In genomic region chr6:135047324-135047723, GRCh38 we compare ENCODE assay signal across 26 cellular contexts. TPM values are rescaled to one million over a fixed set of nuclear protein-coding genes. Genes with fewer than 3 reads are reported as not detected.
DNase-seq lines count a peak whose midpoint lies in the region; ATAC-seq and TF ChIP-seq lines count a peak whose summit lies in the region.
"Had no signal": no experiment of that assay in that cellular context is flagged by ENCODE, and none has a peak within 500 bp of the region (broad histone marks: within the 10 kb centered on the region; RNA-seq: fewer than 3 reads in every experiment).

No MANE protein-coding gene starts in this region.

- POLR2A ChIA-PET in CD4-positive, alpha-beta memory T cell (lab: Charles Lee; ENCODE audit: partially characterized antibody), result no interaction called here
- POLR2A ChIA-PET in activated CD8-positive, alpha-beta T cell treated with anti-CD3 and anti-CD28 coated beads, Interleukin-2, amount 10 ng/mL, durations not matched to agents 7 days and 5 days (lab: Charles Lee), result interaction anchor here (0.8 to 1.7 kb wide), 2 partner anchors 39 to 141 kb away, joined by 3 to 5 read pairs; no protein-coding TSS in a partner anchor

- H3K27ac ChIP-seq in CD4-positive, alpha-beta memory T cell (ENCODE audit: low read depth, low read length), result no peak overlapping the region
- H3K27ac ChIP-seq: dorsolateral prefrontal cortex, left ventricle myocardium inferior, Peyer's patch, transverse colon had no signal

- peak overlapping the region; percentile 11 for H3K27ac Mint-ChIP-seq in T-helper 2 cell treated with Interferon-gamma antibody and Interleukin-4, amounts not matched to agents 5 μg/mL and 100 μg/mL, for 36 hours
- peak overlapping the region in 5 of 7 donors; percentile 0 to 76 (median 63) for H3K27ac Mint-ChIP-seq in CD4-positive, alpha-beta memory T cell
- H3K27ac Mint-ChIP-seq in activated CD8-positive, alpha-beta T cell treated with anti-CD3 and anti-CD28 coated beads, Interleukin-2, amount 10 ng/mL, durations not matched to agents 7 days and 5 days, result no peak overlapping the region
- peak overlapping the region; percentile 77 for H3K27ac Mint-ChIP-seq in progenitor cell of endocrine pancreas
- H3K27ac Mint-ChIP-seq: activated naive CD4-positive, alpha-beta T cell treated with anti-CD3 and anti-CD28 coated beads, Interleukin-2, amount 10 ng/mL, durations not matched to agents 7 days and 5 days had no signal

- no peaks in the 10 kb centered on the region for H3K27me3 ChIP-seq in CD4-positive, alpha-beta memory T cell (ENCODE audit: insufficient read depth, low read length)
- H3K27me3 ChIP-seq: dorsolateral prefrontal cortex, Peyer's patch, transverse colon had no signal

- peaks cover 43% of the 10 kb centered on the region for H3K36me3 Mint-ChIP-seq in T-helper 2 cell treated with Interferon-gamma antibody and Interleukin-4, amounts not matched to agents 5 μg/mL and 100 μg/mL, for 36 hours (ENCODE audit: low read depth)
- peaks cover 29 to 37% of the 10 kb centered on the region in 2 donors for H3K36me3 Mint-ChIP-seq in CD4-positive, alpha-beta memory T cell
- peaks cover 41% of the 10 kb centered on the region for H3K36me3 Mint-ChIP-seq in activated CD8-positive, alpha-beta T cell treated with anti-CD3 and anti-CD28 coated beads, Interleukin-2, amount 10 ng/mL, durations not matched to agents 7 days and 5 days (ENCODE audit: low read depth)
- H3K36me3 Mint-ChIP-seq in progenitor cell of endocrine pancreas (ENCODE audit: insufficient read depth), result peaks cover 6% of the 10 kb centered on the region

- ATAC-seq in activated CD8-positive, alpha-beta T cell treated with anti-CD3 and anti-CD28 coated beads, Interleukin-2, amount 10 ng/mL, durations not matched to agents 7 days and 5 days, result peak; percentile 33
- ATAC-seq: sciatic nerve had no signal

- no peak for DNase-seq in T-helper 2 cell treated with Interferon-gamma antibody and Interleukin-4, amounts not matched to agents 5 μg/mL and 100 μg/mL, for 36 hours (ENCODE audit: low spot score)
- DNase-seq in T-helper 2 cell (no peak), progenitor cell of endocrine pancreas (ENCODE audit: low spot score, unreplicated experiment) (no peak), HuH-7.5 (ENCODE audit: low spot score) (no peak), mucosa of gallbladder (ENCODE audit: low spot score) (no peak), NCI-H2227 (lab: John Stamatoyannopoulos, UW; ENCODE audit: unreplicated experiment) (no peak)
- no peak for DNase-seq in CD4-positive, alpha-beta memory T cell
- DNase-seq in activated CD8-positive, alpha-beta T cell treated with anti-CD3 and anti-CD28 coated beads, Interleukin-2, amount 10 ng/mL, durations not matched to agents 7 days and 5 days, result no peak
- DNase-seq: 8988T; activated CD4-positive, alpha-beta T cell treated with anti-CD3 and anti-CD28 coated beads for 48 hours; activated CD8-positive, alpha-beta memory T cell treated with anti-CD3 and anti-CD28 coated beads, Interleukin-2, amount 50 U/mL, for 48 hours; activated naive CD4-positive, alpha-beta T cell treated with anti-CD3 and anti-CD28 coated beads, Interleukin-2, amount 10 ng/mL, durations not matched to agents 7 days and 5 days; cerebellar nuclear complex; COR-L47; DMS79 treated with DMSO at 0.1 percent for 48 hours; dorsolateral prefrontal cortex; Karpas-422; left ventricle myocardium inferior; midbrain; NCI-H510A treated with DMSO at 0.1 percent for 48 hours; Peyer's patch; SIG-M5; stimulated activated CD4-positive, alpha-beta T cell treated with anti-CD3 and anti-CD28 coated beads, Interleukin-4, amount 100 ng/mL, for 4 hours; SW 1271; transverse colon had no signal

- no peaks in the 10 kb centered on the region for H3K27me3 Mint-ChIP-seq in T-helper 2 cell treated with Interferon-gamma antibody and Interleukin-4, amounts not matched to agents 5 μg/mL and 100 μg/mL, for 36 hours (ENCODE audit: low read depth)
- no peaks in the 10 kb centered on the region for H3K27me3 Mint-ChIP-seq in CD4-positive, alpha-beta memory T cell
- no peaks in the 10 kb centered on the region for H3K27me3 Mint-ChIP-seq in activated CD8-positive, alpha-beta T cell treated with anti-CD3 and anti-CD28 coated beads, Interleukin-2, amount 10 ng/mL, durations not matched to agents 7 days and 5 days (ENCODE audit: low read depth)
- no peaks in the 10 kb centered on the region for H3K27me3 Mint-ChIP-seq in progenitor cell of endocrine pancreas
- H3K27me3 Mint-ChIP-seq: activated naive CD4-positive, alpha-beta T cell treated with anti-CD3 and anti-CD28 coated beads, Interleukin-2, amount 10 ng/mL, durations not matched to agents 7 days and 5 days had no signal

- H3K4me3 ChIP-seq in CD4-positive, alpha-beta memory T cell (ENCODE audit: low read length in 2 of 2), result no peak overlapping the region
- H3K4me3 ChIP-seq: dorsolateral prefrontal cortex, left ventricle myocardium inferior, Peyer's patch, transverse colon had no signal

- peaks cover 23% of the 10 kb centered on the region for H3K36me3 ChIP-seq in CD4-positive, alpha-beta memory T cell (ENCODE audit: insufficient read depth, low read length)

- CTCF ChIA-PET in CD4-positive, alpha-beta memory T cell (lab: Charles Lee; ENCODE audit: partially characterized antibody), result no interaction called here
- CTCF ChIA-PET in activated CD8-positive, alpha-beta T cell treated with anti-CD3 and anti-CD28 coated beads, Interleukin-2, amount 10 ng/mL, durations not matched to agents 7 days and 5 days (lab: Charles Lee), result interaction anchor here (1.3 to 3.0 kb wide), 5 partner anchors 8 to 162 kb away, joined by 3 to 12 read pairs (median 8); partner anchors contain the start of gene HBS1L

- no peaks in the 10 kb centered on the region for H3K9me3 Mint-ChIP-seq in T-helper 2 cell treated with Interferon-gamma antibody and Interleukin-4, amounts not matched to agents 5 μg/mL and 100 μg/mL, for 36 hours
- H3K9me3 Mint-ChIP-seq in CD4-positive, alpha-beta memory T cell, result no peaks in the 10 kb centered on the region
- no peaks in the 10 kb centered on the region for H3K9me3 Mint-ChIP-seq in activated CD8-positive, alpha-beta T cell treated with anti-CD3 and anti-CD28 coated beads, Interleukin-2, amount 10 ng/mL, durations not matched to agents 7 days and 5 days (ENCODE audit: insufficient read depth)
- no peaks in the 10 kb centered on the region for H3K9me3 Mint-ChIP-seq in progenitor cell of endocrine pancreas (ENCODE audit: low read depth)
- H3K9me3 Mint-ChIP-seq: activated naive CD4-positive, alpha-beta T cell treated with anti-CD3 and anti-CD28 coated beads, Interleukin-2, amount 10 ng/mL, durations not matched to agents 7 days and 5 days had no signal

- no peaks in the 10 kb centered on the region for H3K9me3 ChIP-seq in CD4-positive, alpha-beta memory T cell (ENCODE audit: control insufficient read depth in 1 of 2, low read length in 2 of 2)
- H3K9me3 ChIP-seq: left ventricle myocardium inferior, Peyer's patch, transverse colon had no signal

- H3K4me1 ChIP-seq in CD4-positive, alpha-beta memory T cell (ENCODE audit: insufficient read depth, low read length), result peaks cover 62% of the 10 kb centered on the region

- peaks cover 61% of the 10 kb centered on the region for H3K4me1 Mint-ChIP-seq in T-helper 2 cell treated with Interferon-gamma antibody and Interleukin-4, amounts not matched to agents 5 μg/mL and 100 μg/mL, for 36 hours (ENCODE audit: low read depth)
- H3K4me1 Mint-ChIP-seq in CD4-positive, alpha-beta memory T cell, result peaks cover 46 to 74% (median 60%) of the 10 kb centered on the region in 4 donors
- peaks cover 59% of the 10 kb centered on the region for H3K4me1 Mint-ChIP-seq in activated CD8-positive, alpha-beta T cell treated with anti-CD3 and anti-CD28 coated beads, Interleukin-2, amount 10 ng/mL, durations not matched to agents 7 days and 5 days (ENCODE audit: low read depth)
- peaks cover 1% of the 10 kb centered on the region for H3K4me1 Mint-ChIP-seq in progenitor cell of endocrine pancreas (ENCODE audit: low read depth)

- peak overlapping the region; percentile 55 for H3K4me3 Mint-ChIP-seq in T-helper 2 cell treated with Interferon-gamma antibody and Interleukin-4, amounts not matched to agents 5 μg/mL and 100 μg/mL, for 36 hours
- peak overlapping the region in 5 of 8 donors; percentile 0 to 66 (median 5) for H3K4me3 Mint-ChIP-seq in CD4-positive, alpha-beta memory T cell
- no peak overlapping the region for H3K4me3 Mint-ChIP-seq in activated CD8-positive, alpha-beta T cell treated with anti-CD3 and anti-CD28 coated beads, Interleukin-2, amount 10 ng/mL, durations not matched to agents 7 days and 5 days
- no peak overlapping the region for H3K4me3 Mint-ChIP-seq in progenitor cell of endocrine pancreas (ENCODE audit: low read depth)
- H3K4me3 Mint-ChIP-seq: activated naive CD4-positive, alpha-beta T cell treated with anti-CD3 and anti-CD28 coated beads, Interleukin-2, amount 10 ng/mL, durations not matched to agents 7 days and 5 days had no signal

- intact Hi-C loops in CD4-positive, alpha-beta memory T cell (cut with micrococcal nuclease), result no loop called here

- TF ChIP-seq CTCF in progenitor cell of endocrine pancreas (IDR thresholded peaks at IDR 0.05; ENCODE audit: unreplicated experiment), result no peak

RNA-seq across cellular contexts. Expression of gene HBS1L, which starts 7.3 kb away (rescaled TPM):
- total RNA-seq in CD4-positive, alpha-beta memory T cell, result 10 to 100 TPM; 63.8 to 69.9 TPM
- polyA plus RNA-seq in CD4-positive, alpha-beta memory T cell, result 10 to 100 TPM; 49.0 to 59.5 TPM
- 10 to 100 TPM; 72.8 to 77.5 TPM for total RNA-seq in activated CD8-positive, alpha-beta T cell treated with anti-CD3 and anti-CD28 coated beads, Interleukin-2, amount 10 ng/mL, durations not matched to agents 7 days and 5 days
- total RNA-seq in progenitor cell of endocrine pancreas (77.2 and 88.7 TPM in 2 replicates), mucosa of gallbladder (46.8 TPM)

Comparison
In these comparisons a context has a peak if more than half of its experiments do, and no peak if none do; other contexts are left out.
1. H3K4me3 Mint-ChIP-seq: peak in T-helper 2 cell treated with Interferon-gamma antibody and Interleukin-4, amounts not matched to agents 5 μg/mL and 100 μg/mL, for 36 hours (single experiment) and CD4-positive, alpha-beta memory T cell (5 of 8); none in activated CD8-positive, alpha-beta T cell treated with anti-CD3 and anti-CD28 coated beads, Interleukin-2, amount 10 ng/mL, durations not matched to agents 7 days and 5 days (single experiment) and progenitor cell of endocrine pancreas (single experiment).